ENCODE assay signal across 8 cellular contexts in the genomic region with DNA sequence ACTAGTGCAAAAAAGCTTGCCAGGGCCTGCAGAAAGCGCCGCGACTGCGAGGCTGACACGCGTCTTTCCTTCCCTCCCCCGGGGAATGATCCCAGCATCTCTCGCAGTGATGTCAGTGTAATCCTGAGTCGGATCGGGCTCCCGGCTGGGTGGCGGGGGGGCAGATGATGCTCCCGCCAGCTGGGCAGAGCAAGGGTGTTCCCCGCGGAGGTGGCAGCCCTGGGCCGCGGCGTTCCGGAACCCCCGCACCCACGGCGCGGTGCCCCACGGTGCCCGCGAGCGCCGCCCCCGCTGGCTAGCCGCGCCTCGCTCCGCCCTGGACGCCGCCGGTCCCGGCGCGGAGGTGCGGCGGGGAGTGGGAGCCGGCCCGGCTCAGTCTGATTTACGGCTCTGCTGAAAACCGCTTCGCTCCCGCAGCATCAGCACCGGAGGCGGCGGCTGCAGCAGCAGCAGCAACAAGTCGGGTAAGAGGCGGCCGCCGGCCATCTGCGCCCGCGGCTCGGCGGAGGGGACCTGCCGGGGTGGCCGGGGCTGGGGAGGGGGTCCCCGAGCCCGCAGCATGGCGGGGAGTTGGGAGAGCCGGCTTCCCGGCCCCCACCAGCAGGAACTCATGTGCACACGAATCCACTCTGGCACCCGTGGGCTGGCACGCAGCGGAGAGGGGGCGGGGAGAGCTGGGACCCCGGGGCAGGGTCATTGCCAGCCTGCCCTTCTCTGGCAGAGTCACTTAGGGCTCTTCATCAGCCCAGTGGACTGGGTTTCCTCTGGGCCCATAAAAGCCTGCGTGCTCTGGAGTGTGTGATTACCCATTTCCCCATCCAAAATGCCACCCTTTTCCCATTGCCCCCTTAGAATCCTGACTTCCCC. TPM values are rescaled to one million over a fixed set of nuclear protein-coding genes. Genes with fewer than 3 reads are reported as not detected.
DNase-seq lines count a peak whose midpoint lies in the region; ATAC-seq and TF ChIP-seq lines count a peak whose summit lies in the region.

A gene with protein sequence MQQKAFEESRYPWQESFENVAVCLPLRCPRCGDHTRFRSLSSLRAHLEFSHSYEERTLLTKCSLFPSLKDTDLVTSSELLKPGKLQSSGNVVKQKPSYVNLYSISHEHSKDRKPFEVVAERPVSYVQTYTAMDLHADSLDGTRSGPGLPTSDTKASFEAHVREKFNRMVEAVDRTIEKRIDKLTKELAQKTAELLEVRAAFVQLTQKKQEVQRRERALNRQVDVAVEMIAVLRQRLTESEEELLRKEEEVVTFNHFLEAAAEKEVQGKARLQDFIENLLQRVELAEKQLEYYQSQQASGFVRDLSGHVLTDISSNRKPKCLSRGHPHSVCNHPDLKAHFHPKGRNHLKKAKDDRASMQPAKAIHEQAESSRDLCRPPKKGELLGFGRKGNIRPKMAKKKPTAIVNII (plus strand): TSS at position 375 of the 867 bp plus-strand sequence. CDS start 1,825 bp downstream, outside the sequence.

- no peaks in the 10 kb centered on the region for H3K4me1 ChIP-seq in HEK293 (ENCODE audit: control insufficient read depth, insufficient read depth, low read length)

- H3K27ac ChIP-seq in AG04450 (ENCODE audit: low read depth, low read length), result no peak within 1 kb of the TSS
- no peak within 1 kb of the TSS; the same call in 1 of the 2 replicates for H3K27ac ChIP-seq in HEK293 (ENCODE audit: extremely low read depth, low read depth, low read length)

- CTCF ChIA-PET in AG04450 (lab: Charles Lee) (interaction anchor here (0.6 to 1.2 kb wide), 4 partner anchors 32 to 129 kb away, joined by 3 to 4 read pairs (median 3); no protein-coding TSS in a partner anchor), HEK293 (lab: Yijun Ruan, JAX) (no interaction called here)

- no peaks in the 10 kb centered on the region for H3K36me3 ChIP-seq in HEK293 (ENCODE audit: control insufficient read depth in 2 of 2, insufficient read depth in 1 of 2, low read length in 2 of 2)

- POLR2A ChIA-PET in AG04450 (lab: Yijun Ruan, JAX), result no interaction called here
- POLR2A ChIA-PET in HEK293 (lab: Yijun Ruan, JAX), result interaction anchor here (1.4 kb wide), 1 partner anchor 106 kb away, joined by 4 read pairs; a partner anchor contains a TSS

- H3K27me3 ChIP-seq in AG04450 (ENCODE audit: control insufficient read depth, insufficient read depth, low read length), result no peaks in the 10 kb centered on the region

- H3K9me3 ChIP-seq in AG04450 (ENCODE audit: control insufficient read depth, insufficient read depth, low read length) (no peaks in the 10 kb centered on the region), HEK293 (ENCODE audit: control insufficient read depth, insufficient read depth, low read depth, low read length) (no peaks in the 10 kb centered on the region)

- TF ChIP-seq CTCF in AG04450 (IDR thresholded peaks at IDR 0.05; ENCODE audit: low read depth, low read length), result no peak
- no peak for TF ChIP-seq CTCF in HEK293 (tag by site-specific recombination; IDR thresholded peaks at IDR 0.05)
- TF ChIP-seq CTCF in cardiac fibroblast (IDR thresholded peaks at IDR 0.05; ENCODE audit: low read depth, low read length), result no peak

- no peak for ATAC-seq in HG03045 (IDR thresholded peaks at IDR 0.05; ENCODE audit: unreplicated experiment)

- H3K4me3 ChIP-seq in AG04450 (ENCODE audit: low read depth, low read length) (peak within 1 kb of the TSS; percentile 68), HEK293 (ENCODE audit: low read depth, low read length) (peak within 1 kb of the TSS; percentile 54), cardiac fibroblast (replicated peaks in 1 of 2; ENCODE audit: low read depth in 2 of 2, low read length in 2 of 2) (peak within 1 kb of the TSS; percentile 53 to 58)

- DNase-seq in AG04450 (ENCODE audit: low read depth, low spot score) (no peak), T-helper 9 cell (peak; percentile 36), cardiac fibroblast (ENCODE audit: low read depth in 2 of 2) (peak; percentile 37), islet precursor cell (peak; percentile 78)
- peak; percentile 9 to 35 (median 10) for DNase-seq in stimulated activated CD4-positive, alpha-beta T cell treated with anti-CD3 and anti-CD28 coated beads, Interleukin-12 subunit alpha, Interleukin-12 subunit beta, amount 100 ng/mL, for 48 hours (ENCODE audit: low read depth in 2 of 3, low spot score in 1 of 3)
- no peak for DNase-seq in effector CD8-positive, alpha-beta T cell (lab: John Stamatoyannopoulos, UW)

TF ChIP-seq in HEK293, 187 proteins besides CTCF, POLR2A, EP300 and RAD21 (continues in another document):
- TF ChIP-seq ZSCAN16 (tag by site-specific recombination; IDR thresholded peaks at IDR 0.05) (no peak), KLF9 (tag by site-specific recombination; IDR thresholded peaks at IDR 0.05; ENCODE audit: low read depth) (no peak), ZBTB48 (tag by site-specific recombination; IDR thresholded peaks at IDR 0.05) (no peak), ZBTB17 (tag by site-specific recombination; IDR thresholded peaks at IDR 0.05) (peak; percentile 54), SP3 (tag by site-specific recombination; IDR thresholded peaks at IDR 0.05) (peak; percentile 9; the same call in 1 of the 2 replicates), ZNF792 (tag by site-specific recombination; IDR thresholded peaks at IDR 0.05) (no peak)
- TF ChIP-seq, protein P1, sequence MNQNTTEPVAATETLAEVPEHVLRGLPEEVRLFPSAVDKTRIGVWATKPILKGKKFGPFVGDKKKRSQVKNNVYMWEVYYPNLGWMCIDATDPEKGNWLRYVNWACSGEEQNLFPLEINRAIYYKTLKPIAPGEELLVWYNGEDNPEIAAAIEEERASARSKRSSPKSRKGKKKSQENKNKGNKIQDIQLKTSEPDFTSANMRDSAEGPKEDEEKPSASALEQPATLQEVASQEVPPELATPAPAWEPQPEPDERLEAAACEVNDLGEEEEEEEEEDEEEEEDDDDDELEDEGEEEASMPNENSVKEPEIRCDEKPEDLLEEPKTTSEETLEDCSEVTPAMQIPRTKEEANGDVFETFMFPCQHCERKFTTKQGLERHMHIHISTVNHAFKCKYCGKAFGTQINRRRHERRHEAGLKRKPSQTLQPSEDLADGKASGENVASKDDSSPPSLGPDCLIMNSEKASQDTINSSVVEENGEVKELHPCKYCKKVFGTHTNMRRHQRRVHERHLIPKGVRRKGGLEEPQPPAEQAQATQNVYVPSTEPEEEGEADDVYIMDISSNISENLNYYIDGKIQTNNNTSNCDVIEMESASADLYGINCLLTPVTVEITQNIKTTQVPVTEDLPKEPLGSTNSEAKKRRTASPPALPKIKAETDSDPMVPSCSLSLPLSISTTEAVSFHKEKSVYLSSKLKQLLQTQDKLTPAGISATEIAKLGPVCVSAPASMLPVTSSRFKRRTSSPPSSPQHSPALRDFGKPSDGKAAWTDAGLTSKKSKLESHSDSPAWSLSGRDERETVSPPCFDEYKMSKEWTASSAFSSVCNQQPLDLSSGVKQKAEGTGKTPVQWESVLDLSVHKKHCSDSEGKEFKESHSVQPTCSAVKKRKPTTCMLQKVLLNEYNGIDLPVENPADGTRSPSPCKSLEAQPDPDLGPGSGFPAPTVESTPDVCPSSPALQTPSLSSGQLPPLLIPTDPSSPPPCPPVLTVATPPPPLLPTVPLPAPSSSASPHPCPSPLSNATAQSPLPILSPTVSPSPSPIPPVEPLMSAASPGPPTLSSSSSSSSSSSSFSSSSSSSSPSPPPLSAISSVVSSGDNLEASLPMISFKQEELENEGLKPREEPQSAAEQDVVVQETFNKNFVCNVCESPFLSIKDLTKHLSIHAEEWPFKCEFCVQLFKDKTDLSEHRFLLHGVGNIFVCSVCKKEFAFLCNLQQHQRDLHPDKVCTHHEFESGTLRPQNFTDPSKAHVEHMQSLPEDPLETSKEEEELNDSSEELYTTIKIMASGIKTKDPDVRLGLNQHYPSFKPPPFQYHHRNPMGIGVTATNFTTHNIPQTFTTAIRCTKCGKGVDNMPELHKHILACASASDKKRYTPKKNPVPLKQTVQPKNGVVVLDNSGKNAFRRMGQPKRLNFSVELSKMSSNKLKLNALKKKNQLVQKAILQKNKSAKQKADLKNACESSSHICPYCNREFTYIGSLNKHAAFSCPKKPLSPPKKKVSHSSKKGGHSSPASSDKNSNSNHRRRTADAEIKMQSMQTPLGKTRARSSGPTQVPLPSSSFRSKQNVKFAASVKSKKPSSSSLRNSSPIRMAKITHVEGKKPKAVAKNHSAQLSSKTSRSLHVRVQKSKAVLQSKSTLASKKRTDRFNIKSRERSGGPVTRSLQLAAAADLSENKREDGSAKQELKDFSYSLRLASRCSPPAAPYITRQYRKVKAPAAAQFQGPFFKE (tag by site-specific recombination; IDR thresholded peaks at IDR 0.05; ENCODE audit: borderline replicate concordance), result no peak

RNA-seq across cellular contexts. Expression of the gene that starts here (rescaled TPM):
- 2.8 and 3.9 TPM in 2 replicates for polyA plus RNA-seq in AG04450 (2011; rRNA removed)
- polyA minus RNA-seq in AG04450 (2011; rRNA and poly(A)+ RNA removed), result 5.2 and 5.4 TPM in 2 replicates

Comparison
In these comparisons a context has a peak if more than half of its experiments do, and no peak if none do; other contexts are left out.
1. DNase-seq: peak in T-helper 9 cell (single experiment), cardiac fibroblast (2 of 2), islet precursor cell (single experiment) and stimulated activated CD4-positive, alpha-beta T cell treated with anti-CD3 and anti-CD28 coated beads, Interleukin-12 subunit alpha, Interleukin-12 subunit beta, amount 100 ng/mL, for 48 hours (3 of 3); none in AG04450 (single experiment) and effector CD8-positive, alpha-beta T cell (single experiment).
2. Peak in every context shown above with its lines, with median percentiles within 50 percentile points of each other: H3K4me3 ChIP-seq.